In the genomic region with DNA sequence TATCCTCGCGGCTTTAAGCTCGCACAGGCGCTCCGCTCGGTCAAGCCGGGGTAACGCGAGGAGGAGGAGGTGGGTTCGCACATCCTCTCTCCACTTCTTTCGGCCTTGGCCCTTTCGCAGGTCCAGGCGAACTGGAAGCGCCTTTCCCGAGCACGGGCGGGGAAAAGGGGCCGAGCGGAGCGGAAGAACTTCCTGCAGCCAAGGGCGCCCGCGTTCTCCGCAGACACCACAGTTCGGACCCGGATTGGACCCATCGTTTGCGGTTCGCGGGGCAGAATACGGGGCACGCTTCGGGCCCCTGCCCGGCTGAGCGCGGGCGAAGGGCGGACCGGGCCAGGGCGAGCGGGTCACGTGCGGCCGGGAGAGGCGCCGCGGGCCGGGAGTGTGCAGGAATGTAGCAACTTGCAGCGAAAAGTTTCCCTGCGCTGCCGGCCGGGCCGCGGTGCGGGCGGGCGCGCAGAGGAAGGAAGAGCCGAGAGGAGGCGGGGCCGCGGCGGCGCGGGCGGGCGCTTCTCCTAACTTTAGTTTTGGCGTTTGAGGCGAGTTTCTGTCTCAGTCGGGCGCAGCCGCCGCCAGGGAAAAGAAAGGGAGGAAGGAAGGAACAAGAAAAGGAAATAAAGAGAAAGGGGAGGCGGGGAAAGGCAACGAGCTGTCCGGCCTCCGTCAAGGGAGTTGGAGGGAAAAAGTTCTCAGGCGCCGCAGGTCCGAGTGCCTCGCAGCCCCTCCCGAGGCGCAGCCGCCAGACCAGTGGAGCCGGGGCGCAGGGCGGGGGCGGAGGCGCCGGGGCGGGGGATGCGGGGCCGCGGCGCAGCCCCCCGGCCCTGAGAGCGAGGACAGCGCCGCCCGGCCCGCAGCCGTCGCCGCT, we compare ENCODE assay signal across 8 cellular contexts. TPM values are rescaled to one million over a fixed set of nuclear protein-coding genes. Genes with fewer than 3 reads are reported as not detected.
DNase-seq lines count a peak whose midpoint lies in the region; ATAC-seq, FAIRE-seq and TF ChIP-seq lines count a peak whose summit lies in the region.

A gene (plus strand): TSS at position 552 of the 865 bp plus-strand sequence. CDS start 402 bp downstream, outside the sequence.

- no peaks in the 10 kb centered on the region for H3K9me3 Mint-ChIP-seq in CD8-positive, alpha-beta T cell
- no peaks in the 10 kb centered on the region for H3K9me3 Mint-ChIP-seq in T-helper 2 cell treated with Interferon-gamma antibody and Interleukin-4, amounts not matched to agents 5 μg/mL and 100 μg/mL, for 36 hours
- H3K9me3 Mint-ChIP-seq in astrocyte (ENCODE audit: unreplicated experiment) = no peaks in the 10 kb centered on the region

- FAIRE-seq in astrocyte (lab: Jason Lieb, UNC) = no peak

- H3K27ac Mint-ChIP-seq in CD8-positive, alpha-beta T cell = peak within 1 kb of the TSS; percentile 41
- peak within 1 kb of the TSS; percentile 42 for H3K27ac Mint-ChIP-seq in T-helper 2 cell treated with Interferon-gamma antibody and Interleukin-4, amounts not matched to agents 5 μg/mL and 100 μg/mL, for 36 hours
- H3K27ac Mint-ChIP-seq in astrocyte (ENCODE audit: unreplicated experiment) = peak within 1 kb of the TSS; percentile 94

- H3K4me1 ChIP-seq in CD8-positive, alpha-beta T cell (ENCODE audit: insufficient read depth, low read length) = peaks cover 14% of the 10 kb centered on the region
- peaks cover 19% of the 10 kb centered on the region for H3K4me1 ChIP-seq in astrocyte (ENCODE audit: insufficient read depth, low read length)
- H3K4me1 ChIP-seq in rectal smooth muscle tissue (ENCODE audit: control insufficient read depth, insufficient read depth, low read length) = peaks cover 3% of the 10 kb centered on the region
- H3K4me1 ChIP-seq in vagina = peaks cover 36% of the 10 kb centered on the region

- peaks cover 53% of the 10 kb centered on the region for H3K79me2 ChIP-seq in astrocyte (ENCODE audit: insufficient read depth, low read length)

- peak; percentile 73 for ATAC-seq in CD8-positive, alpha-beta T cell
- peak; percentile 83 for ATAC-seq in GM21367 (IDR thresholded peaks at IDR 0.05; ENCODE audit: unreplicated experiment)

- peaks cover 49% of the 10 kb centered on the region for H3K27me3 Mint-ChIP-seq in CD8-positive, alpha-beta T cell (ENCODE audit: low read depth)
- H3K27me3 Mint-ChIP-seq in T-helper 2 cell treated with Interferon-gamma antibody and Interleukin-4, amounts not matched to agents 5 μg/mL and 100 μg/mL, for 36 hours (ENCODE audit: low read depth) = peaks cover 55% of the 10 kb centered on the region
- H3K27me3 Mint-ChIP-seq in astrocyte (ENCODE audit: low read depth, unreplicated experiment) = no peaks in the 10 kb centered on the region

- H3K36me3 Mint-ChIP-seq in CD8-positive, alpha-beta T cell = no peaks in the 10 kb centered on the region
- peaks cover 2% of the 10 kb centered on the region for H3K36me3 Mint-ChIP-seq in T-helper 2 cell treated with Interferon-gamma antibody and Interleukin-4, amounts not matched to agents 5 μg/mL and 100 μg/mL, for 36 hours (ENCODE audit: low read depth)
- no peaks in the 10 kb centered on the region for H3K36me3 Mint-ChIP-seq in astrocyte (ENCODE audit: low read depth, unreplicated experiment)

- H3K9me3 ChIP-seq in CD8-positive, alpha-beta T cell (ENCODE audit: low read length) = no peaks in the 10 kb centered on the region
- no peaks in the 10 kb centered on the region for H3K9me3 ChIP-seq in astrocyte (ENCODE audit: insufficient read depth, low read depth, low read length)
- H3K9me3 ChIP-seq in vagina = no peaks in the 10 kb centered on the region

- no peak for TF ChIP-seq CTCF in CD8-positive, alpha-beta T cell (IDR thresholded peaks at IDR 0.05)
- TF ChIP-seq CTCF in astrocyte (IDR thresholded peaks at IDR 0.05; ENCODE audit: insufficient read depth, low read depth, low read length) (no peak), vagina (IDR thresholded peaks at IDR 0.05) (peak in 1 of 3 experiments; percentile 7)

- no peaks in the 10 kb centered on the region for H3K36me3 ChIP-seq in CD8-positive, alpha-beta T cell (ENCODE audit: insufficient read depth, low read length)
- H3K36me3 ChIP-seq in astrocyte (ENCODE audit: insufficient read depth, low read length) (peaks cover 7% of the 10 kb centered on the region), rectal smooth muscle tissue (ENCODE audit: control insufficient read depth, insufficient read depth, low read length) (no peaks in the 10 kb centered on the region), vagina (no peaks in the 10 kb centered on the region)

- TF ChIP-seq POLR2A in vagina (IDR thresholded peaks at IDR 0.05) = peak in 1 of 2 donors; percentile 42

- peak within 1 kb of the TSS; percentile 93 for H3K4me2 ChIP-seq in astrocyte (ENCODE audit: low read length)

- H3K9ac ChIP-seq in astrocyte (ENCODE audit: low read length) = peak within 1 kb of the TSS; percentile 100
- H3K9ac ChIP-seq in rectal smooth muscle tissue (ENCODE audit: low read length) = peak within 1 kb of the TSS; percentile 93

- H4K20me1 ChIP-seq in astrocyte (ENCODE audit: insufficient read depth, low read length) = peaks cover 3% of the 10 kb centered on the region

- CTCF ChIA-PET in CD8-positive, alpha-beta T cell (lab: Charles Lee) = no interaction called here

- H3K4me1 Mint-ChIP-seq in CD8-positive, alpha-beta T cell (ENCODE audit: low read depth) = peaks cover 14% of the 10 kb centered on the region
- H3K4me1 Mint-ChIP-seq in T-helper 2 cell treated with Interferon-gamma antibody and Interleukin-4, amounts not matched to agents 5 μg/mL and 100 μg/mL, for 36 hours (ENCODE audit: low read depth) = peaks cover 12% of the 10 kb centered on the region
- peaks cover 6% of the 10 kb centered on the region for H3K4me1 Mint-ChIP-seq in astrocyte (ENCODE audit: low read depth, unreplicated experiment)

- H3K4me3 ChIP-seq in CD8-positive, alpha-beta T cell (ENCODE audit: low read depth, low read length) = peak within 1 kb of the TSS; percentile 72
- H3K4me3 ChIP-seq in astrocyte (ENCODE audit: insufficient read depth, low read depth, low read length) (peak within 1 kb of the TSS; percentile 97), rectal smooth muscle tissue (ENCODE audit: low read length) (peak within 1 kb of the TSS; percentile 92), vagina (peak within 1 kb of the TSS; percentile 88)

- peak within 1 kb of the TSS; percentile 93 for H3K4me3 Mint-ChIP-seq in CD8-positive, alpha-beta T cell
- H3K4me3 Mint-ChIP-seq in T-helper 2 cell treated with Interferon-gamma antibody and Interleukin-4, amounts not matched to agents 5 μg/mL and 100 μg/mL, for 36 hours = peak within 1 kb of the TSS; percentile 90
- H3K4me3 Mint-ChIP-seq in astrocyte (ENCODE audit: unreplicated experiment) = peak within 1 kb of the TSS; percentile 96

- DNase-seq in CD8-positive, alpha-beta T cell = peak; percentile 21 to 75 (median 57)
- DNase-seq in HS-5 (ENCODE audit: low read depth) = peak; percentile 98
- DNase-seq in T-helper 2 cell treated with Interferon-gamma antibody and Interleukin-4, amounts not matched to agents 5 μg/mL and 100 μg/mL, for 36 hours (ENCODE audit: low spot score) = peak; percentile 68
- peak; percentile 93 for DNase-seq in astrocyte (ENCODE audit: low read depth)
- peak; percentile 72 for DNase-seq in hepatic stellate cell (ENCODE audit: low spot score)
- peak in 1 of 2 donors; percentile 93 for DNase-seq in vagina (ENCODE audit: extremely low spot score in 2 of 2)

- peak within 1 kb of the TSS; percentile 82 for H2AFZ ChIP-seq in astrocyte (ENCODE audit: low read depth, low read length)

- H3K27me3 ChIP-seq in CD8-positive, alpha-beta T cell (ENCODE audit: insufficient read depth, low read length) = peaks cover 3% of the 10 kb centered on the region
- H3K27me3 ChIP-seq in astrocyte (ENCODE audit: insufficient read depth, low read length) (no peaks in the 10 kb centered on the region), rectal smooth muscle tissue (ENCODE audit: control insufficient read depth, insufficient read depth, low read length) (no peaks in the 10 kb centered on the region), vagina (no peaks in the 10 kb centered on the region)

- POLR2A ChIA-PET in CD8-positive, alpha-beta T cell (lab: Charles Lee) = no interaction called here

- no peak within 1 kb of the TSS for H3K27ac ChIP-seq in CD8-positive, alpha-beta T cell (ENCODE audit: low read depth, low read length)
- H3K27ac ChIP-seq in astrocyte (ENCODE audit: low read depth, low read length) = peak within 1 kb of the TSS; percentile 99
- H3K27ac ChIP-seq in rectal smooth muscle tissue (ENCODE audit: low read depth, low read length) = peak within 1 kb of the TSS; percentile 95
- H3K27ac ChIP-seq in vagina = peak within 1 kb of the TSS; percentile 99

- intact Hi-C loops in CD8-positive, alpha-beta T cell (cut with DNase I, micrococcal nuclease) = loop anchor here in 1 of 2 experiments (5.0 kb wide), 1 partner anchor 193 kb away; a partner anchor contains a TSS
- intact Hi-C loops in vagina (cut with DNase I) = no loop called here

RNA-seq across cellular contexts. Expression of the gene that starts here (rescaled TPM):
- total RNA-seq in CD8-positive, alpha-beta T cell = not detected
- total RNA-seq in astrocyte (122 and 129 TPM in 2 replicates), vagina (232 TPM)

Comparison
In these comparisons a context has a peak if more than half of its experiments do, and no peak if none do; other contexts are left out.
1. RNA of the gene that starts here (total RNA-seq): 232 TPM in vagina (single experiment) and 122 to 129 TPM in astrocyte; not detected in CD8-positive, alpha-beta T cell; every median in the first group is over 100 times any median in the second.
2. Peak in DNase-seq, ATAC-seq and H3K4me3 ChIP-seq in CD8-positive, alpha-beta T cell; RNA of the gene not detected or under 1 TPM.
3. H3K27ac Mint-ChIP-seq: peak in every context shown above with its lines; median percentile 94 in astrocyte; 42 in T-helper 2 cell treated with Interferon-gamma antibody and Interleukin-4, amounts not matched to agents 5 μg/mL and 100 μg/mL, for 36 hours; 41 in CD8-positive, alpha-beta T cell.
4. Peak in every context shown above with its lines, with median percentiles within 50 percentile points of each other: H3K4me3 ChIP-seq and H3K4me3 Mint-ChIP-seq.